In genomic region chr2:164388511-164388910, GRCh38 we compare ENCODE assay signal across 9 cellular contexts.
A peak's percentile ranks its signal among the peaks of the same experiment; 100 is the strongest.
DNase-seq lines count a peak whose midpoint lies in the region; ATAC-seq, FAIRE-seq and TF ChIP-seq lines count a peak whose summit lies in the region.
"Had no signal": no experiment of that assay in that cellular context is flagged by ENCODE, and none has a peak within 500 bp of the region (broad histone marks: within the 10 kb centered on the region; RNA-seq: fewer than 3 reads in every experiment).

No MANE protein-coding gene starts in this region.

- peak; percentile 79 for ATAC-seq in HepG2
- no peak for ATAC-seq in right lobe of liver
- ATAC-seq in GM21367 (IDR thresholded peaks at IDR 0.05; ENCODE audit: unreplicated experiment): no peak

- H3K4me3 Mint-ChIP-seq in activated CD4-positive, alpha-beta memory T cell treated with anti-CD3 and anti-CD28 coated beads, Interleukin-2, amount 10 ng/mL, durations not matched to agents 7 days and 5 days: no peak overlapping the region
- H3K4me3 Mint-ChIP-seq: CD4-positive, CD25-positive, alpha-beta regulatory T cell had no signal

- BruUV-seq in HepG2 (replicated peaks; lab: Mats Ljungman, UMichigan): no TSS peak

- in situ Hi-C loops in HepG2 (cut with HindIII; ENCODE audit: extremely low pct_ligation_motif_present, low pct_unique_long_range_greater_than_20kb): no loop called here

- no peak overlapping the region for H2AFZ ChIP-seq in HepG2 (ENCODE audit: low read length)

- no peak for TF ChIP-seq CTCF in HepG2 (CRISPR knock-in tag; IDR thresholded peaks at IDR 0.05)
- no peak for TF ChIP-seq CTCF in right lobe of liver (IDR thresholded peaks at IDR 0.05)
- no peak for TF ChIP-seq CTCF in BE2C (IDR thresholded peaks at IDR 0.05; ENCODE audit: low read depth, low read length)

- POLR2A ChIA-PET in HepG2 (lab: Yijun Ruan, JAX): no interaction called here
- POLR2A ChIA-PET in activated CD4-positive, alpha-beta memory T cell treated with anti-CD3 and anti-CD28 coated beads, Interleukin-2, amount 10 ng/mL, durations not matched to agents 7 days and 5 days (lab: Charles Lee): no interaction called here

- TF ChIP-seq POLR2A in HepG2 (IDR thresholded peaks at IDR 0.05; ENCODE audit: insufficient read depth in 1 of 2, low read depth in 2 of 2, low read length in 2 of 2) (no peak), right lobe of liver (IDR thresholded peaks at IDR 0.05) (no peak)

- H3K9ac ChIP-seq in HepG2 (ENCODE audit: insufficient read depth, low read depth, low read length): no peak overlapping the region

- no peaks in the 10 kb centered on the region for H3K79me2 ChIP-seq in HepG2 (ENCODE audit: insufficient read depth, low read length)

- H3K4me2 ChIP-seq in HepG2 (ENCODE audit: low read depth, low read length): no peak overlapping the region

- WGBS in HepG2 (ENCODE audit: low lambda C conversion rate): 0% methylated on average over 2 of the region's 2 CpGs
- WGBS in right lobe of liver (ENCODE audit: insufficient coverage, low coverage, low lambda C conversion rate, missing lambda C conversion rate): 50% methylated on average over 1 of the region's 2 CpGs

- DNase-seq in HepG2 (ENCODE audit: low spot score): peak; percentile 51
- no peak for DNase-seq in right lobe of liver
- peak; percentile 57 for DNase-seq in HK-2 (ENCODE audit: unreplicated experiment)
- peak; percentile 54 for DNase-seq in epithelial cell of prostate (ENCODE audit: low read depth, low spot score)
- no peak for DNase-seq in activated CD4-positive, alpha-beta memory T cell treated with anti-CD3 and anti-CD28 coated beads, Interleukin-2, amount 10 ng/mL, durations not matched to agents 7 days and 5 days
- no peak for DNase-seq in BE2C
- no peak for DNase-seq in stimulated activated CD4-positive, alpha-beta T cell treated with anti-CD3 and anti-CD28 coated beads, Interleukin-15, amount 100 ng/mL, for 24 hours
- DNase-seq: CD4-positive, CD25-positive, alpha-beta regulatory T cell had no signal

- no peak overlapping the region for H3K27ac Mint-ChIP-seq in activated CD4-positive, alpha-beta memory T cell treated with anti-CD3 and anti-CD28 coated beads, Interleukin-2, amount 10 ng/mL, durations not matched to agents 7 days and 5 days
- H3K27ac Mint-ChIP-seq: CD4-positive, CD25-positive, alpha-beta regulatory T cell had no signal

- H3K27me3 Mint-ChIP-seq in activated CD4-positive, alpha-beta memory T cell treated with anti-CD3 and anti-CD28 coated beads, Interleukin-2, amount 10 ng/mL, durations not matched to agents 7 days and 5 days: no peaks in the 10 kb centered on the region
- H3K27me3 Mint-ChIP-seq: CD4-positive, CD25-positive, alpha-beta regulatory T cell had no signal

- no peaks in the 10 kb centered on the region for H3K36me3 ChIP-seq in HepG2 (replicated peaks in 1 of 2; ENCODE audit: control insufficient read depth in 1 of 2, insufficient read depth in 2 of 2, low read length in 2 of 2)
- no peaks in the 10 kb centered on the region for H3K36me3 ChIP-seq in right lobe of liver
- H3K36me3 ChIP-seq in BE2C: no peaks in the 10 kb centered on the region

- H3K4me1 ChIP-seq in HepG2 (ENCODE audit: insufficient read depth, low read length) (no peaks in the 10 kb centered on the region), right lobe of liver (no peaks in the 10 kb centered on the region), BE2C (no peaks in the 10 kb centered on the region)

- intact Hi-C loops in HepG2 (cut with micrococcal nuclease; ENCODE audit: unreplicated experiment) (no loop called here), right lobe of liver (cut with DNase I) (no loop called here)

- H3K27me3 ChIP-seq in HepG2 (ENCODE audit: control insufficient read depth in 1 of 2, insufficient read depth in 2 of 2, low read length in 2 of 2) (no peaks in the 10 kb centered on the region), right lobe of liver (no peaks in the 10 kb centered on the region), BE2C (no peaks in the 10 kb centered on the region)

- no peak overlapping the region for H3K4me3 ChIP-seq in HepG2 (replicated peaks in 1 of 3; ENCODE audit: insufficient read depth in 1 of 3, low read depth in 2 of 3, low read length in 3 of 3)
- no peak overlapping the region for H3K4me3 ChIP-seq in right lobe of liver
- H3K4me3 ChIP-seq in BE2C (ENCODE audit: low read depth, low read length): no peak overlapping the region

- CTCF ChIA-PET in HepG2 (lab: Yijun Ruan, JAX; ENCODE audit: low intra/inter-chr PET ratio, low total read pairs): no interaction called here
- CTCF ChIA-PET in activated CD4-positive, alpha-beta memory T cell treated with anti-CD3 and anti-CD28 coated beads, Interleukin-2, amount 10 ng/mL, durations not matched to agents 7 days and 5 days (lab: Charles Lee): no interaction called here

- TF ChIP-seq RAD21 in HepG2 (CRISPR knock-in tag; IDR thresholded peaks at IDR 0.05): no peak

- no peaks in the 10 kb centered on the region for H3K4me1 Mint-ChIP-seq in activated CD4-positive, alpha-beta memory T cell treated with anti-CD3 and anti-CD28 coated beads, Interleukin-2, amount 10 ng/mL, durations not matched to agents 7 days and 5 days

- H3K9me3 Mint-ChIP-seq in activated CD4-positive, alpha-beta memory T cell treated with anti-CD3 and anti-CD28 coated beads, Interleukin-2, amount 10 ng/mL, durations not matched to agents 7 days and 5 days: no peaks in the 10 kb centered on the region

- no peaks in the 10 kb centered on the region for H3K9me3 ChIP-seq in HepG2 (ENCODE audit: low read length)
- no peaks in the 10 kb centered on the region for H3K9me3 ChIP-seq in right lobe of liver
- H3K9me3 ChIP-seq in BE2C: no peaks in the 10 kb centered on the region

- H3K36me3 Mint-ChIP-seq in activated CD4-positive, alpha-beta memory T cell treated with anti-CD3 and anti-CD28 coated beads, Interleukin-2, amount 10 ng/mL, durations not matched to agents 7 days and 5 days (ENCODE audit: low read depth): no peaks in the 10 kb centered on the region
- H3K36me3 Mint-ChIP-seq: CD4-positive, CD25-positive, alpha-beta regulatory T cell had no signal

- no peaks in the 10 kb centered on the region for H4K20me1 ChIP-seq in HepG2 (ENCODE audit: insufficient read depth, low read length)

- FAIRE-seq in HepG2 (lab: Jason Lieb, UNC): no peak

- H3K27ac ChIP-seq in HepG2 (ENCODE audit: extremely low read length, insufficient read depth, low read length) (no peak overlapping the region), right lobe of liver (no peak overlapping the region), epithelial cell of prostate (peak overlapping the region; percentile 75)

- TF ChIP-seq EP300 in HepG2 (IDR thresholded peaks at IDR 0.05; ENCODE audit: low read depth in 2 of 2, low read length in 2 of 2) (no peak), HepG2 (CRISPR knock-in tag; IDR thresholded peaks at IDR 0.05; ENCODE audit: borderline replicate concordance) (no peak)

TF ChIP-seq in HepG2, 621 proteins besides CTCF, POLR2A, EP300 and RAD21:
- TF ChIP-seq ZFAT (CRISPR knock-in tag; conservative IDR thresholded peaks at IDR 0.05): no peak
- no peak for TF ChIP-seq WIZ (CRISPR knock-in tag; IDR thresholded peaks at IDR 0.05)
- no peak for TF ChIP-seq GABPA (IDR thresholded peaks at IDR 0.05; ENCODE audit: low read depth, low read length)
- peak; percentile 51 for TF ChIP-seq GABPA (CRISPR knock-in tag; IDR thresholded peaks at IDR 0.05; ENCODE audit: low read depth)
- no peak for TF ChIP-seq ZNF484 (CRISPR knock-in tag; IDR thresholded peaks at IDR 0.05; ENCODE audit: borderline replicate concordance, low read depth)

Comparison
In these comparisons a context has a peak if more than half of its experiments do, and no peak if none do; other contexts are left out.
1. DNase-seq: peak in HepG2 (single experiment), HK-2 (single experiment) and epithelial cell of prostate (single experiment); none in right lobe of liver (0 of 3), activated CD4-positive, alpha-beta memory T cell treated with anti-CD3 and anti-CD28 coated beads, Interleukin-2, amount 10 ng/mL, durations not matched to agents 7 days and 5 days (single experiment), BE2C (single experiment) and stimulated activated CD4-positive, alpha-beta T cell treated with anti-CD3 and anti-CD28 coated beads, Interleukin-15, amount 100 ng/mL, for 24 hours (single experiment).